Comparison of ENCODE assay signal across 1 cellular context in the genomic region with DNA sequence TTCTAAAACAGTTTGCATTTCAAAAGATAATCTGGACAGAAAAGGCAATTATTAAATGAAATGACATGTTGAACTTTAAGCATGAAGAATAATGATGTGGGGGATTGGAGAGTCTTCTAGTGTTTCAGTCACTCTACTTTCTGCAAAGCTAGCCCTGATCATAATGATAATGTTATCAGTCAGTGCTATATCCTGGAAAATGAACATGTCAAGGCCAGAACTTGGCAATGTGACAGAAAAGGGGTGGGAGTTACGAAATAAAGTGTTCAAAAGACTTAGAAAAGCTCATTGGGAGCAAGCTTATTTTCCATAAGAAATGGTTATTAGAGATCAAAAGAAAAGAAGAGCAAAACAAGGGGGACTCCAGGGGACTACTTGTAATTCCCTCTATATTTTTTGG.
TF ChIP-seq lines count a peak whose summit lies in the region.

No MANE protein-coding gene starts in this region.

TF ChIP-seq in WTC11, 78 proteins besides CTCF, POLR2A, EP300 and RAD21 (continued from another document):
- TF ChIP-seq, protein P1, sequence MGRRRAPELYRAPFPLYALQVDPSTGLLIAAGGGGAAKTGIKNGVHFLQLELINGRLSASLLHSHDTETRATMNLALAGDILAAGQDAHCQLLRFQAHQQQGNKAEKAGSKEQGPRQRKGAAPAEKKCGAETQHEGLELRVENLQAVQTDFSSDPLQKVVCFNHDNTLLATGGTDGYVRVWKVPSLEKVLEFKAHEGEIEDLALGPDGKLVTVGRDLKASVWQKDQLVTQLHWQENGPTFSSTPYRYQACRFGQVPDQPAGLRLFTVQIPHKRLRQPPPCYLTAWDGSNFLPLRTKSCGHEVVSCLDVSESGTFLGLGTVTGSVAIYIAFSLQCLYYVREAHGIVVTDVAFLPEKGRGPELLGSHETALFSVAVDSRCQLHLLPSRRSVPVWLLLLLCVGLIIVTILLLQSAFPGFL (CRISPR knock-in tag; IDR thresholded peaks at IDR 0.05; ENCODE audit: borderline replicate concordance), result no peak
- TF ChIP-seq ZNF671 (CRISPR knock-in tag; IDR thresholded peaks at IDR 0.05) (no peak), ZNF281 (CRISPR knock-in tag; IDR thresholded peaks at IDR 0.05) (no peak), CBFB (CRISPR knock-in tag; IDR thresholded peaks at IDR 0.05; ENCODE audit: low read depth) (no peak)
- TF ChIP-seq, protein P2, sequence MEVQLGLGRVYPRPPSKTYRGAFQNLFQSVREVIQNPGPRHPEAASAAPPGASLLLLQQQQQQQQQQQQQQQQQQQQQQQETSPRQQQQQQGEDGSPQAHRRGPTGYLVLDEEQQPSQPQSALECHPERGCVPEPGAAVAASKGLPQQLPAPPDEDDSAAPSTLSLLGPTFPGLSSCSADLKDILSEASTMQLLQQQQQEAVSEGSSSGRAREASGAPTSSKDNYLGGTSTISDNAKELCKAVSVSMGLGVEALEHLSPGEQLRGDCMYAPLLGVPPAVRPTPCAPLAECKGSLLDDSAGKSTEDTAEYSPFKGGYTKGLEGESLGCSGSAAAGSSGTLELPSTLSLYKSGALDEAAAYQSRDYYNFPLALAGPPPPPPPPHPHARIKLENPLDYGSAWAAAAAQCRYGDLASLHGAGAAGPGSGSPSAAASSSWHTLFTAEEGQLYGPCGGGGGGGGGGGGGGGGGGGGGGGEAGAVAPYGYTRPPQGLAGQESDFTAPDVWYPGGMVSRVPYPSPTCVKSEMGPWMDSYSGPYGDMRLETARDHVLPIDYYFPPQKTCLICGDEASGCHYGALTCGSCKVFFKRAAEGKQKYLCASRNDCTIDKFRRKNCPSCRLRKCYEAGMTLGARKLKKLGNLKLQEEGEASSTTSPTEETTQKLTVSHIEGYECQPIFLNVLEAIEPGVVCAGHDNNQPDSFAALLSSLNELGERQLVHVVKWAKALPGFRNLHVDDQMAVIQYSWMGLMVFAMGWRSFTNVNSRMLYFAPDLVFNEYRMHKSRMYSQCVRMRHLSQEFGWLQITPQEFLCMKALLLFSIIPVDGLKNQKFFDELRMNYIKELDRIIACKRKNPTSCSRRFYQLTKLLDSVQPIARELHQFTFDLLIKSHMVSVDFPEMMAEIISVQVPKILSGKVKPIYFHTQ (CRISPR knock-in tag; IDR thresholded peaks at IDR 0.05), result no peak
- TF ChIP-seq, protein P3, sequence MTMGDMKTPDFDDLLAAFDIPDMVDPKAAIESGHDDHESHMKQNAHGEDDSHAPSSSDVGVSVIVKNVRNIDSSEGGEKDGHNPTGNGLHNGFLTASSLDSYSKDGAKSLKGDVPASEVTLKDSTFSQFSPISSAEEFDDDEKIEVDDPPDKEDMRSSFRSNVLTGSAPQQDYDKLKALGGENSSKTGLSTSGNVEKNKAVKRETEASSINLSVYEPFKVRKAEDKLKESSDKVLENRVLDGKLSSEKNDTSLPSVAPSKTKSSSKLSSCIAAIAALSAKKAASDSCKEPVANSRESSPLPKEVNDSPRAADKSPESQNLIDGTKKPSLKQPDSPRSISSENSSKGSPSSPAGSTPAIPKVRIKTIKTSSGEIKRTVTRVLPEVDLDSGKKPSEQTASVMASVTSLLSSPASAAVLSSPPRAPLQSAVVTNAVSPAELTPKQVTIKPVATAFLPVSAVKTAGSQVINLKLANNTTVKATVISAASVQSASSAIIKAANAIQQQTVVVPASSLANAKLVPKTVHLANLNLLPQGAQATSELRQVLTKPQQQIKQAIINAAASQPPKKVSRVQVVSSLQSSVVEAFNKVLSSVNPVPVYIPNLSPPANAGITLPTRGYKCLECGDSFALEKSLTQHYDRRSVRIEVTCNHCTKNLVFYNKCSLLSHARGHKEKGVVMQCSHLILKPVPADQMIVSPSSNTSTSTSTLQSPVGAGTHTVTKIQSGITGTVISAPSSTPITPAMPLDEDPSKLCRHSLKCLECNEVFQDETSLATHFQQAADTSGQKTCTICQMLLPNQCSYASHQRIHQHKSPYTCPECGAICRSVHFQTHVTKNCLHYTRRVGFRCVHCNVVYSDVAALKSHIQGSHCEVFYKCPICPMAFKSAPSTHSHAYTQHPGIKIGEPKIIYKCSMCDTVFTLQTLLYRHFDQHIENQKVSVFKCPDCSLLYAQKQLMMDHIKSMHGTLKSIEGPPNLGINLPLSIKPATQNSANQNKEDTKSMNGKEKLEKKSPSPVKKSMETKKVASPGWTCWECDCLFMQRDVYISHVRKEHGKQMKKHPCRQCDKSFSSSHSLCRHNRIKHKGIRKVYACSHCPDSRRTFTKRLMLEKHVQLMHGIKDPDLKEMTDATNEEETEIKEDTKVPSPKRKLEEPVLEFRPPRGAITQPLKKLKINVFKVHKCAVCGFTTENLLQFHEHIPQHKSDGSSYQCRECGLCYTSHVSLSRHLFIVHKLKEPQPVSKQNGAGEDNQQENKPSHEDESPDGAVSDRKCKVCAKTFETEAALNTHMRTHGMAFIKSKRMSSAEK (CRISPR knock-in tag; IDR thresholded peaks at IDR 0.05; ENCODE audit: borderline replicate concordance), result no peak
